1 cellular context compared by ENCODE assay signal in the genomic region with DNA sequence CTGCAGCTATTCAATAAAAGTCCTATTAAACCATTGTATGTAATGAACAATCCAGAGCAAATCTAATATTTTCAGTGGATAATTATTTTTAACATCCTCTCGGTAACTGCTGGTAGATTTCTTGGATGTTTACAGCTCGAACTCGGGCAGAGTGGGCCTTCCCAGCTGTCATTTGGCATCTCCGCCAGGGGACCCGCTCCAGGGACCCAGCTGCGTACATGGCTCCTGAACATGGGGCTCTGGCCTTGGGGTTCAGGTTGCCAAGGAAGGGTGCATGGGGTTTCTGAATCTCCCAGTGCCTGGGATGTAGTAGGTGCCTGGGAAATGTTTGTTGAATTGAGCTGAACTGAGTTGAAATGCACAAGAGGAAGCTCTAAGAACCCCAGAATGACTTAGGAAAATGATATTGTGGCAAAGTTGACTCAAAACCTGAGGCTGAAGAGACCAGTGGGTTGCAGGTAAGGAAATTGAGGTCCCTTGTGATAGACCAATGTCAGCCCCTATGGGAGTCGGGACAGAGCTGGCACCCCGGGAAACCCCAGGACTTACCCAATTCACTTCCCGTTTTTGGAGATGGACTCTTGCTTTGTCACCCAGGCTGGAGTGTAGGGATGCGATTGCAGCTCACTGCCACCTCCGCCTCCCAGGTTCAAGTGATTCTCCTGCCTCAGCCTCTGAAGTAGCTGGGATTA.
TF ChIP-seq lines count a peak whose summit lies in the region.

No MANE protein-coding gene starts in this region.

TF ChIP-seq in IMR-90, 13 proteins besides CTCF, POLR2A, EP300 and RAD21:
- TF ChIP-seq SMC3 (IDR thresholded peaks at IDR 0.05; ENCODE audit: low read depth, low read length): no peak
- TF ChIP-seq FOS (IDR thresholded peaks at IDR 0.05; ENCODE audit: low read depth, low read length): no peak
- no peak for TF ChIP-seq MAFK (IDR thresholded peaks at IDR 0.05; ENCODE audit: low read depth, low read length)
- no peak for TF ChIP-seq MAZ (IDR thresholded peaks at IDR 0.05; ENCODE audit: borderline replicate concordance, low read depth, low read length)
- no peak for TF ChIP-seq BHLHE40 (IDR thresholded peaks at IDR 0.05; ENCODE audit: low read depth, low read length)
TF ChIP-seq in IMR-90: peak in this region for 0.
